Comparison of ENCODE assay signal across 7 cellular contexts in genomic region chr6:102114402-102114801, GRCh38.
DNase-seq lines count a peak whose midpoint lies in the region; ATAC-seq and TF ChIP-seq lines count a peak whose summit lies in the region.

No MANE protein-coding gene starts in this region.

- H3K9me3 ChIP-seq in OCI-LY7 (ENCODE audit: low read length), result no peaks in the 10 kb centered on the region

- DNase-seq in OCI-LY7 (ENCODE audit: low spot score), result peak; percentile 20
- DNase-seq in mesendoderm, result peak; percentile 60
- DNase-seq in activated CD8-positive, alpha-beta memory T cell treated with anti-CD3 and anti-CD28 coated beads, Interleukin-2, amount 50 U/mL, for 4 hours, result no peak
- no peak for DNase-seq in NK-92 (lab: John Stamatoyannopoulos, UW; ENCODE audit: unreplicated experiment)
- no peak for DNase-seq in occipital lobe (lab: John Stamatoyannopoulos, UW)

- H3K36me3 ChIP-seq in OCI-LY7 (ENCODE audit: insufficient read depth, low read length) (no peaks in the 10 kb centered on the region), mesendoderm (ENCODE audit: control insufficient read depth, insufficient read depth, low read length) (no peaks in the 10 kb centered on the region)

- H3K23ac ChIP-seq in mesendoderm (ENCODE audit: low read length), result no peak overlapping the region

- no peak overlapping the region for H2BK15ac ChIP-seq in mesendoderm (replicated peaks; ENCODE audit: low read depth)

- CTCF ChIA-PET in OCI-LY7 (lab: Charles Lee; ENCODE audit: unreplicated experiment), result no interaction called here

- H3K56ac ChIP-seq in mesendoderm (ENCODE audit: low read length), result no peak overlapping the region

- H3K4me1 ChIP-seq in OCI-LY7 (ENCODE audit: insufficient read depth, low read length, poor library complexity, severe bottlenecking) (no peaks in the 10 kb centered on the region), mesendoderm (ENCODE audit: control insufficient read depth, low read depth, low read length) (no peaks in the 10 kb centered on the region)

- H2AK5ac ChIP-seq in mesendoderm (ENCODE audit: low read length), result no peak overlapping the region

- H3K4me3 ChIP-seq in OCI-LY7 (ENCODE audit: low read depth, low read length, poor library complexity, severe bottlenecking) (no peak overlapping the region), mesendoderm (ENCODE audit: low read length) (no peak overlapping the region)

- no TSS peak for BruUV-seq in OCI-LY7 (replicated peaks; lab: Mats Ljungman, UMichigan)

- H3K4ac ChIP-seq in mesendoderm (ENCODE audit: low read depth, low read length), result no peak overlapping the region

- no peaks in the 10 kb centered on the region for H3K9me2 ChIP-seq in OCI-LY7 (ENCODE audit: insufficient read depth, low read length)

- H3K9ac ChIP-seq in mesendoderm (ENCODE audit: low read length), result no peak overlapping the region

- no peak overlapping the region for H4K8ac ChIP-seq in mesendoderm (ENCODE audit: low read depth, low read length)

- ATAC-seq in GM18867 (IDR thresholded peaks at IDR 0.05; ENCODE audit: unreplicated experiment), result peak; percentile 74
- peak; percentile 65 for ATAC-seq in HG03064 (IDR thresholded peaks at IDR 0.05; ENCODE audit: low read depth, unreplicated experiment)

- H3K79me2 ChIP-seq in OCI-LY7 (ENCODE audit: insufficient read depth, low read depth, low read length) (no peaks in the 10 kb centered on the region), mesendoderm (ENCODE audit: control insufficient read depth, insufficient read depth, low read length) (no peaks in the 10 kb centered on the region)

- H3K18ac ChIP-seq in mesendoderm (ENCODE audit: low read length), result no peak overlapping the region

- no peak overlapping the region for H2BK5ac ChIP-seq in mesendoderm (ENCODE audit: low read length)

- no peak overlapping the region for H2AFZ ChIP-seq in OCI-LY7 (ENCODE audit: low read length)

- POLR2A ChIA-PET in OCI-LY7 (lab: Charles Lee), result no interaction called here

- no peak overlapping the region for H2BK120ac ChIP-seq in mesendoderm (ENCODE audit: low read depth, low read length)

- intact Hi-C loops in OCI-LY7 (cut with micrococcal nuclease; ENCODE audit: unreplicated experiment), result no loop called here

- no peaks in the 10 kb centered on the region for H3K27me3 ChIP-seq in mesendoderm (ENCODE audit: insufficient read depth, low read length, poor library complexity)

- no CpG with 5 or more reads among the region's 2 CpGs for WGBS in mesendoderm (ENCODE audit: extremely low coverage, insufficient coverage, low lambda C conversion rate)

- H4K5ac ChIP-seq in mesendoderm (ENCODE audit: low read length), result no peak overlapping the region

- H3K27ac ChIP-seq in OCI-LY7 (ENCODE audit: low read depth, low read length, poor library complexity, severe bottlenecking) (no peak overlapping the region), mesendoderm (ENCODE audit: low read depth, low read length) (no peak overlapping the region)

- no peaks in the 10 kb centered on the region for H4K20me1 ChIP-seq in OCI-LY7 (ENCODE audit: insufficient read depth, low read length)

- no peaks in the 10 kb centered on the region for H3K79me1 ChIP-seq in mesendoderm (ENCODE audit: low read length)

- peak; percentile 72 for TF ChIP-seq CTCF in OCI-LY7 (conservative IDR thresholded peaks at IDR 0.05; ENCODE audit: low read length)

- no peak overlapping the region for H3K4me2 ChIP-seq in OCI-LY7 (ENCODE audit: low read length)
- no peak overlapping the region for H3K4me2 ChIP-seq in mesendoderm (ENCODE audit: low read length)

Comparison
In these comparisons a context has a peak if more than half of its experiments do, and no peak if none do; other contexts are left out.
1. DNase-seq: peak in OCI-LY7 (single experiment) and mesendoderm (single experiment); none in activated CD8-positive, alpha-beta memory T cell treated with anti-CD3 and anti-CD28 coated beads, Interleukin-2, amount 50 U/mL, for 4 hours (single experiment), NK-92 (single experiment) and occipital lobe (single experiment).